In the genomic region with DNA sequence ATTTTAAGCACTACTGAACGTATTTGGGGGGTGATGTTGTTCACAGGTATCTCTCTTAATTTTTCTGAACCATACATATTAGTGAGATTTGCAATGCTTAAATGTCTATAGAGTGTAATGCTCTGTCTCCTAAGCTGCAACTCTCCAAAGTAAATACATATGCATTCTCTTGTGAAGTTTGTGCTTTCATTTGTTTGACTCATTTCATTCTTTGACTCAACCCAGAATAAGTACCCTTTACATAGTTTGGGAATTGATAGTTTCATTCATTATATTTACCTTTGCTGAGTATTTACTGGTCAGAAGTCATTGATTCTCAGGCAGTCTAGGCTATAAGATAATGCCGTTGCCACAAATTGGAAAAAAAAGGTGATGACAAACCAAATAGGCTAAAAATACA, we compare ENCODE assay signal across 1 cellular context.
TF ChIP-seq lines count a peak whose summit lies in the region.

No MANE protein-coding gene starts in this region.

TF ChIP-seq in IMR-90, 13 proteins besides CTCF, POLR2A, EP300 and RAD21:
- no peak for TF ChIP-seq FOS (IDR thresholded peaks at IDR 0.05; ENCODE audit: low read depth, low read length)
- no peak for TF ChIP-seq MXI1 (IDR thresholded peaks at IDR 0.05; ENCODE audit: borderline replicate concordance, low read depth, low read length)
- TF ChIP-seq RFX5 (IDR thresholded peaks at IDR 0.05; ENCODE audit: low read depth, low read length): no peak
- TF ChIP-seq CHD1 (IDR thresholded peaks at IDR 0.05; ENCODE audit: low read depth, low read length): no peak
- no peak for TF ChIP-seq RCOR1 (IDR thresholded peaks at IDR 0.05; ENCODE audit: insufficient replicate concordance, low read length)
- TF ChIP-seq CEBPB (IDR thresholded peaks at IDR 0.05; ENCODE audit: low read depth, low read length): no peak
- TF ChIP-seq MAFK (IDR thresholded peaks at IDR 0.05; ENCODE audit: low read depth, low read length): no peak
